ENCODE assay signal across 12 cellular contexts in the genomic region with DNA sequence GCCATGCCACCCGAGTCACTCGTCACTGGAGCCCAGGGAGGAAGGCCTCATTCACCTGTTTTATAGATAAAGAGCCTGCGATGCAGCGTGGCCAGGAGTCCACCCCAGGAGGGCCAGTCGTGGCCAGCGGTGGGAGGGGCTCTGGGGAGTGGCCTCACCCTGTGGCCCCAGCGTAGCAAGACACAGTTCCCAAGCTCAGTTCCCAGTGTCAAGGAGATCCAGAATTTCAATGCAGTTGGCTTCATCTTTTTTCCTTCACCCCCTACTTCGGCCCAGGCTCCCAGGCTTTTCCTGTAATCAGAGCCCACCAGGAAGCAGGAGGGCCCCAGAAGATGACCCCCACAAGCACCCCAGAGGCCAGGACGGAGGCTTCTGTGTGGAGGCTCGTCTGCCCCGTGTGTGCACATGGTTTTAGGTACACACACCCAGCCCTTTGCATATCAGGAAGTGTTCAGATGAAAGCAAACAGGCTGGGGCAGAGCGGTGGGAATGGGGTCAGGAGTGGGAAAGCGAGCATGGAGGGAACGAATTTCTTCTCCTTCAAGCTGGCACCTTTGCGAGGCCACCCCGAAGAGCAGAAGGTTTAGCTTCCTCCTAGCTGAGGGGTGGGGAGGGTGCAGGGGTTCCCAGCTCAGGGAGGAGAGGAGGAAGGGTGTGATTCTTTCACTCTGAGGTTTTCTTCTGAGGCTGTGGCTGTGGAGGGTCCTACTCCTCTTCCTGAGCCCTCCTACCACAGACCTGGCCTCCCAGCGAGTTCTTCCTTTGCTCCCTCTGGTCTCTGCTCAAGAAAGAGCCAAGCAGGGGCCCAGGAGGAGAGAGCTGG.
DNase-seq lines count a peak whose midpoint lies in the region; ATAC-seq and TF ChIP-seq lines count a peak whose summit lies in the region.
"Had no signal": no experiment of that assay in that cellular context is flagged by ENCODE, and none has a peak within 500 bp of the region (broad histone marks: within the 10 kb centered on the region; RNA-seq: fewer than 3 reads in every experiment).

No MANE protein-coding gene starts in this region.

- ATAC-seq in body of pancreas (peak; percentile 28), mucosa of descending colon (peak; percentile 81), GM19328 (IDR thresholded peaks at IDR 0.05; ENCODE audit: unreplicated experiment) (no peak), GM18909 (IDR thresholded peaks at IDR 0.05; ENCODE audit: poor library complexity, unreplicated experiment) (no peak)

- peak overlapping the region in 1 of 3 donors; percentile 8 for H3K4me3 ChIP-seq in breast epithelium
- no peak overlapping the region for H3K4me3 ChIP-seq in mammary epithelial cell (replicated peaks in 1 of 3; ENCODE audit: insufficient read depth in 1 of 3, low read depth in 2 of 3, low read length in 3 of 3)
- H3K4me3 ChIP-seq in body of pancreas: no peak overlapping the region
- H3K4me3 ChIP-seq in mucosa of descending colon: no peak overlapping the region
- no peak overlapping the region for H3K4me3 ChIP-seq in urinary bladder (ENCODE audit: low read depth, low read length)

- no peak overlapping the region for H3K9ac ChIP-seq in mammary epithelial cell (ENCODE audit: insufficient read depth, low read length)

- in situ Hi-C loops in mammary epithelial cell (cut with MboI; ENCODE audit: low sequenced_read_pairs in 2 of 2): no loop called here

- CTCF ChIA-PET in mammary epithelial cell (lab: Charles Lee; ENCODE audit: low non-redundant PET): no interaction called here

- H3K27ac ChIP-seq in breast epithelium (peak overlapping the region; percentile 76 to 89), mammary epithelial cell (ENCODE audit: insufficient read depth, low read depth, low read length) (no peak overlapping the region), body of pancreas (peak overlapping the region in 3 of 4 donors; percentile 12 to 68 (median 57)), urinary bladder (ENCODE audit: low read depth) (peak overlapping the region; percentile 77)

- H3K36me3 ChIP-seq in breast epithelium (no peaks in the 10 kb centered on the region), mammary epithelial cell (ENCODE audit: insufficient read depth, low read length) (peaks cover 7% of the 10 kb centered on the region), body of pancreas (replicated peaks in 1 of 2; ENCODE audit: insufficient read depth in 1 of 2, low read depth in 2 of 2) (no peaks in the 10 kb centered on the region), mucosa of descending colon (ENCODE audit: low read depth) (no peaks in the 10 kb centered on the region), urinary bladder (ENCODE audit: insufficient read depth) (no peaks in the 10 kb centered on the region)

- TF ChIP-seq CTCF in breast epithelium (IDR thresholded peaks at IDR 0.05) (no peak), mammary epithelial cell (conservative IDR thresholded peaks at IDR 0.05 in 1 of 2, IDR thresholded peaks at IDR 0.05 in 1 of 2; ENCODE audit: extremely low read depth in 1 of 2, insufficient read depth in 1 of 2, low read depth in 1 of 2, low read length in 2 of 2) (no peak), body of pancreas (IDR thresholded peaks at IDR 0.05) (no peak), mucosa of descending colon (IDR thresholded peaks at IDR 0.05) (no peak)

- H3K9me3 ChIP-seq in breast epithelium (no peaks in the 10 kb centered on the region), mammary epithelial cell (replicated peaks; ENCODE audit: insufficient read depth, low read length) (no peaks in the 10 kb centered on the region), body of pancreas (no peaks in the 10 kb centered on the region), mucosa of descending colon (no peaks in the 10 kb centered on the region)

- DNase-seq in breast epithelium (ENCODE audit: low spot score in 2 of 2) (no peak), mammary epithelial cell (no peak), body of pancreas (no peak), mucosa of descending colon (peak in 1 of 3 donors; percentile 46), NOMO-1 treated with DMSO at 0.1 percent for 48 hours (lab: John Stamatoyannopoulos, UW; ENCODE audit: unreplicated experiment) (no peak)
- DNase-seq: cerebellar nuclear complex; NCI-H1930; stimulated activated CD4-positive, alpha-beta T cell treated with anti-CD3 and anti-CD28 coated beads, Interleukin-12 subunit alpha, Interleukin-12 subunit beta, amount 100 ng/mL, for 4 hours; stimulated activated CD8-positive, alpha-beta memory T cell treated with anti-CD3 and anti-CD28 coated beads, Interleukin-4, amount 100 ng/mL, for 48 hours had no signal

- no peaks in the 10 kb centered on the region for H4K20me1 ChIP-seq in mammary epithelial cell (ENCODE audit: insufficient read depth, low read length)

- peaks cover 8% of the 10 kb centered on the region for H3K79me2 ChIP-seq in mammary epithelial cell (ENCODE audit: insufficient read depth, low read length)

- no peak overlapping the region for H2AFZ ChIP-seq in mammary epithelial cell (ENCODE audit: low read depth, low read length)

- dilution Hi-C loops in mammary epithelial cell (cut with HindIII; ENCODE audit: low sequenced_read_pairs): no loop called here

- 69% methylated on average over 11 of the region's 17 CpGs for WGBS in mammary epithelial cell (ENCODE audit: low coverage, missing lambda C conversion rate)
- 36 to 60% methylated on average over 10 to 17 of the region's 17 CpGs for WGBS in body of pancreas, 2 donors
- WGBS in urinary bladder: 73% methylated on average over 17 of the region's 17 CpGs

- no peaks in the 10 kb centered on the region for H3K27me3 ChIP-seq in breast epithelium
- no peaks in the 10 kb centered on the region for H3K27me3 ChIP-seq in mammary epithelial cell (ENCODE audit: insufficient read depth, low read length)
- no peaks in the 10 kb centered on the region for H3K27me3 ChIP-seq in body of pancreas

- peaks cover 9 to 10% of the 10 kb centered on the region in 2 donors for H3K4me1 ChIP-seq in breast epithelium
- peaks cover 15% of the 10 kb centered on the region for H3K4me1 ChIP-seq in mammary epithelial cell (ENCODE audit: insufficient read depth, low read length)
- H3K4me1 ChIP-seq in body of pancreas: peaks cover 7% of the 10 kb centered on the region
- H3K4me1 ChIP-seq in mucosa of descending colon (ENCODE audit: low read depth): peaks cover 20% of the 10 kb centered on the region
- H3K4me1 ChIP-seq in urinary bladder (ENCODE audit: insufficient read depth): no peaks in the 10 kb centered on the region

- TF ChIP-seq POLR2A in breast epithelium (IDR thresholded peaks at IDR 0.05) (no peak), body of pancreas (IDR thresholded peaks at IDR 0.05) (no peak)

- intact Hi-C loops in breast epithelium (cut with DNase I; ENCODE audit: low total_unique reads): no loop called here
- intact Hi-C loops in mammary epithelial cell (cut with micrococcal nuclease): no loop called here
- intact Hi-C loops in body of pancreas (cut with DNase I): no loop called here
- intact Hi-C loops in mucosa of descending colon (cut with DNase I, micrococcal nuclease): no loop called here

- BruUV-seq in mammary epithelial cell (replicated peaks; lab: Mats Ljungman, UMichigan): no TSS peak

- no peak overlapping the region for H3K4me2 ChIP-seq in mammary epithelial cell (ENCODE audit: insufficient read depth, low read depth, low read length)

Comparison
In these comparisons a context has a peak if more than half of its experiments do, and no peak if none do; other contexts are left out.
1. ATAC-seq: peak in body of pancreas (single experiment) and mucosa of descending colon (single experiment); none in GM19328 (single experiment) and GM18909 (single experiment).